ENCODE assay signal across 1 cellular context in genomic region chr16:28304214-28304613, GRCh38.
TF ChIP-seq lines count a peak whose summit lies in the region.

No MANE protein-coding gene starts in this region.

TF ChIP-seq in K562, 482 proteins besides CTCF, POLR2A, EP300 and RAD21 (continues in another document):
- no peak for TF ChIP-seq ZBTB9 (CRISPR knock-in tag; IDR thresholded peaks at IDR 0.05)
- TF ChIP-seq HSF4 (CRISPR knock-in tag; IDR thresholded peaks at IDR 0.05; ENCODE audit: borderline replicate concordance) = no peak
- peak; percentile 84; the same call in 1 of the 2 replicates for TF ChIP-seq RERE (CRISPR knock-in tag; IDR thresholded peaks at IDR 0.05; ENCODE audit: borderline replicate concordance)
- TF ChIP-seq MTF1 (CRISPR knock-in tag; IDR thresholded peaks at IDR 0.05; ENCODE audit: borderline replicate concordance) = no peak
- no peak for TF ChIP-seq NRF1 (conservative IDR thresholded peaks at IDR 0.05 in 1 of 2, IDR thresholded peaks at IDR 0.05 in 1 of 2)
- TF ChIP-seq ARID3A (IDR thresholded peaks at IDR 0.05; ENCODE audit: borderline replicate concordance, low read depth, low read length) = no peak
- no peak for TF ChIP-seq USF1 (CRISPR knock-in tag; IDR thresholded peaks at IDR 0.05)
- TF ChIP-seq ZNF224 (CRISPR knock-in tag; IDR thresholded peaks at IDR 0.05) = peak; percentile 85; the same call in 1 of the 2 replicates
- no peak for TF ChIP-seq HEY1 (CRISPR knock-in tag; IDR thresholded peaks at IDR 0.05; ENCODE audit: borderline replicate concordance)
- peak; percentile 39 for TF ChIP-seq SAP30 (IDR thresholded peaks at IDR 0.05; ENCODE audit: borderline replicate concordance, insufficient read depth, low read depth, low read length, poor library complexity, severe bottlenecking)
- TF ChIP-seq RBBP5 (IDR thresholded peaks at IDR 0.05; ENCODE audit: borderline replicate concordance, insufficient read depth, low read length, poor library complexity, severe bottlenecking) = no peak
- TF ChIP-seq RBM17 (IDR thresholded peaks at IDR 0.05; ENCODE audit: borderline replicate concordance, low read depth, low read length) = no peak
- no peak for TF ChIP-seq NR4A1 (CRISPR knock-in tag; IDR thresholded peaks at IDR 0.05)
- TF ChIP-seq NR4A1 (tag; IDR thresholded peaks at IDR 0.05) = no peak
- peak; percentile 61; the same call in 1 of the 2 replicates for TF ChIP-seq ZBTB40 (IDR thresholded peaks at IDR 0.05)
- TF ChIP-seq ZBTB40 (CRISPR knock-in tag; IDR thresholded peaks at IDR 0.05) = 0 out of 2 replicates have a peak, but pooled peaks have one; percentile 35
- no peak for TF ChIP-seq MAFG (tag; conservative IDR thresholded peaks at IDR 0.05)
- no peak for TF ChIP-seq GTF2E2 (tag; IDR thresholded peaks at IDR 0.05)
- TF ChIP-seq COPS2 (conservative IDR thresholded peaks at IDR 0.05) = no peak
- no peak for TF ChIP-seq ZNF592 (IDR thresholded peaks at IDR 0.05)
- no peak for TF ChIP-seq ZZZ3 (IDR thresholded peaks at IDR 0.05)
- no peak for TF ChIP-seq HNRNPL (IDR thresholded peaks at IDR 0.05; ENCODE audit: low read depth, low read length)
- no peak; the same call in 1 of the 2 replicates for TF ChIP-seq ETS1 (conservative IDR thresholded peaks at IDR 0.05; ENCODE audit: control insufficient read depth, low read depth, low read length)
- peak in 1 of 2 experiments; percentile 86; a peak in 2 of 4 replicates for TF ChIP-seq MAZ (CRISPR knock-in tag; conservative IDR thresholded peaks at IDR 0.05 in 1 of 2, IDR thresholded peaks at IDR 0.05 in 1 of 2)
- TF ChIP-seq ZBTB49 (CRISPR knock-in tag; IDR thresholded peaks at IDR 0.05; ENCODE audit: borderline replicate concordance) = no peak
